ENCODE assay signal across 8 cellular contexts in the genomic region with DNA sequence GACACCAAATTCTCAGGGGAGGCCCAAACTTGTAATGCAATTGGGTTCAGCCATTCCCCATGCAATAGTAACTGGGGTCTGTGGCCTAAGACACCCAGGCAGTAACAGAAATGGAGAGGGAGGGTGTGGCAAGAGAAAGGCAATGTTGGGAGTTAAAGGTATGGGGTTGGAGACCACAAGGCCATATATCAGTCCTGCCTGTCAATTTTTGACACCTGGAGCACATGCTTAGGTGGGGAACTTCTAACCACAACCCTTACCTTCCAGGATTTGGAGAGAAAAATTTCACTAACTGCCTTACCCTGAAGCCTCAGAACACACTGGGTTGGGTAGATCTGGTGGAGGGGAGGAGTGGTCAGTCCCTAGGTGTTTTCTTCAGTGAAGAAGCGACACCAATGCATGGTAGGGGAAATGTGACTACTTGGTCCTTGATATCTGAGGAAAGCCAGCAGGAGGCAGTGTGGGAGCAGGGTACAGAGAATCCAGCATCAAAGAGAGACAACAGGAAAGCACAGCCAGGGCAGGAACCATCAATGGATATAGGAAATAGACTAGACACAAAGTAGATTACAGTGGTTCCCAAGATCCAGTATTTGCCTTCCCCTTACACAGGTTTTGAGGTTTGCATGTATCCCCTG. TPM values are rescaled to one million over a fixed set of nuclear protein-coding genes. Genes with fewer than 3 reads are reported as not detected.
DNase-seq lines count a peak whose midpoint lies in the region; ATAC-seq lines count a peak whose summit lies in the region.

No MANE protein-coding gene starts in this region.

- ATAC-seq in GM18909 (IDR thresholded peaks at IDR 0.05; ENCODE audit: poor library complexity, unreplicated experiment) (no peak), GM21576 (IDR thresholded peaks at IDR 0.05; ENCODE audit: unreplicated experiment) (no peak)

- DNase-seq in AG08396 (ENCODE audit: low spot score) (peak; percentile 38), HT1080 (ENCODE audit: low read depth) (peak; percentile 32), fibroblast of peridontal ligament (ENCODE audit: extremely low read depth) (peak; percentile 9), NCI-H1694 (lab: John Stamatoyannopoulos, UW) (no peak)
- peak; percentile 65 to 75 for DNase-seq in activated CD4-positive, alpha-beta T cell treated with anti-CD3 and anti-CD28 coated beads, Interleukin-2, amount 50 U/mL, for 48 hours
- DNase-seq in stimulated activated CD8-positive, alpha-beta memory T cell treated with anti-CD3 and anti-CD28 coated beads, Interleukin-12 subunit alpha, Interleukin-12 subunit beta, amount 100 ng/mL, for 4 hours (ENCODE audit: low read depth), result peak; percentile 6

RNA-seq across cellular contexts. Expression of gene USP49, which starts 6.8 kb away (rescaled TPM):
- total RNA-seq in HT1080 (2014; rRNA removed; shearing (Covaris generic)), result 0.57 and 2.1 TPM in 2 replicates
- polyA plus RNA-seq in HT1080 (2015; cell fraction: cytosol; rRNA removed), result 0.78 and 1.0 TPM in 2 replicates
- 7.8 and 9.4 TPM in 2 replicates for polyA plus RNA-seq in HT1080 (2015; cell fraction: nucleus; rRNA removed)

RNA-seq across cellular contexts. Expression of gene MED20, which starts 18.9 kb away (rescaled TPM):
- 23.7 and 24.2 TPM in 2 replicates for total RNA-seq in HT1080 (2014; rRNA removed; shearing (Covaris generic))
- polyA plus RNA-seq in HT1080 (2015; cell fraction: cytosol; rRNA removed), result 27.8 and 29.9 TPM in 2 replicates
- 38.5 and 39.8 TPM in 2 replicates for polyA plus RNA-seq in HT1080 (2015; cell fraction: nucleus; rRNA removed)

RNA-seq across cellular contexts. Expression of gene BYSL, which starts 19.3 kb away (rescaled TPM):
- 38.4 and 60.0 TPM in 2 replicates for total RNA-seq in HT1080 (2014; rRNA removed; shearing (Covaris generic))
- 29.8 and 30.1 TPM in 2 replicates for polyA plus RNA-seq in HT1080 (2015; cell fraction: cytosol; rRNA removed)
- 32.1 and 41.2 TPM in 2 replicates for polyA plus RNA-seq in HT1080 (2015; cell fraction: nucleus; rRNA removed)

RNA-seq across cellular contexts. Expression of gene CCND3, which starts 39.6 kb away (rescaled TPM):
- 44.5 and 53.6 TPM in 2 replicates for total RNA-seq in HT1080 (2014; rRNA removed; shearing (Covaris generic))
- 33.2 and 36.7 TPM in 2 replicates for polyA plus RNA-seq in HT1080 (2015; cell fraction: cytosol; rRNA removed)
- polyA plus RNA-seq in HT1080 (2015; cell fraction: nucleus; rRNA removed), result 18.3 and 21.7 TPM in 2 replicates
